ENCODE assay signal across 28 cellular contexts in the genomic region with DNA sequence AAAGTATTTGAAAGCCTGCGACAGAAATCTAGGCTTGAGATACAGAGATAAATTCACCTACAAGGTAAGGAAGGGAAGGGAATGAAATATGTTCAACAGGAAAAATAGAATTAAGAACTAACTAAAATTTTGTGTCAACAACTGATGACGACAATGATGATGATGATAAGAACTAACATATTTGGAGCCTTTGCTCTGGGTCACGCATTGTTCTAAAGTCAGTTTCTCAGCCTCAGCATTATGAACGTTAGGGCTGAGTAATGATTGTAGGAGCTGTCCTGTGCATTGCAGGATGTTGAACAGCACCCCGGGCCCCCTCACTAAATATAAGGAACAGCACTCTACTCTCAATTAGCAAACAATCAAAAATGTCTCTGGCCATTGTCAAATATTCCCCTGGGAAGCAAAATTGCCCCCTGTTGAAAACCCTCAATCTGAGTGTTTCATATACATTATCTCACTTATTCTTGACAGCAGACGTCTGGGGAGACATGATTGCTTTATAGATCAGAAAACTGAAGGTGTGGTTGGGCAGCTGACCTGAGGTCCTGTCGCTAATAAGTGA.
"Had no signal": no experiment of that assay in that cellular context is flagged by ENCODE, and none has a peak within 500 bp of the region (broad histone marks: within the 10 kb centered on the region; RNA-seq: fewer than 3 reads in every experiment).

No MANE protein-coding gene starts in this region.

- ATAC-seq: activated naive CD4-positive, alpha-beta T cell treated with anti-CD3 and anti-CD28 coated beads, Interleukin-2, amount 50 U/mL, for 72 hours; activated naive CD8-positive, alpha-beta T cell treated with anti-CD3 and anti-CD28 coated beads, Interleukin-2, amount 50 U/mL, for 24 hours; activated T-cell treated with anti-CD3 and anti-CD28 coated beads, Interleukin-2, amount 50 U/mL, for 4 hours; body of pancreas; T-helper 17 cell had no signal

- H3K27ac ChIP-seq: ascending aorta, body of pancreas, Peyer's patch, RWPE1, SJCRH30 had no signal

- H3K36me3 Mint-ChIP-seq: activated CD4-positive, alpha-beta memory T cell treated with anti-CD3 and anti-CD28 coated beads for 36 hours had no signal

- H3K9me3 ChIP-seq: ascending aorta, body of pancreas, SJCRH30 had no signal

- H3K36me3 ChIP-seq: ascending aorta, Peyer's patch, SJCRH30 had no signal

- H3K4me3 Mint-ChIP-seq: activated B cell treated with CpG ODN at 0.5 μM for 24 hours; activated CD4-positive, alpha-beta memory T cell treated with anti-CD3 and anti-CD28 coated beads for 36 hours; activated CD4-positive, alpha-beta T cell treated with anti-CD3 and anti-CD28 coated beads, Interleukin-2, amount 10 ng/mL, durations not matched to agents 7 days and 5 days; activated naive CD8-positive, alpha-beta T cell treated with anti-CD3 and anti-CD28 coated beads, Interleukin-2, amount 50 U/mL, for 24 hours; activated T-cell treated with anti-CD3 and anti-CD28 coated beads, Interleukin-2, amount 50 U/mL, for 4 hours; T-helper 17 cell had no signal

- H3K4me1 ChIP-seq: ascending aorta, body of pancreas, Peyer's patch, SJCRH30 had no signal

- DNase-seq: activated B cell treated with CpG ODN at 0.5 μM for 24 hours; activated CD4-positive, alpha-beta memory T cell treated with anti-CD3 and anti-CD28 coated beads for 36 hours; activated CD4-positive, alpha-beta T cell treated with anti-CD3 and anti-CD28 coated beads for 1 hour; activated CD4-positive, alpha-beta T cell treated with anti-CD3 and anti-CD28 coated beads, Interleukin-2, amount 10 ng/mL, durations not matched to agents 7 days and 5 days; activated CD8-positive, alpha-beta memory T cell treated with anti-CD3 and anti-CD28 coated beads for 24 hours; activated effector memory CD4-positive, alpha-beta T cell treated with anti-CD3 and anti-CD28 coated beads, Interleukin-2, amount 50 U/mL, for 16 hours; activated naive CD4-positive, alpha-beta T cell treated with Interleukin-2 at 50 U/mL for 16 hours; activated naive CD8-positive, alpha-beta T cell treated with anti-CD3 and anti-CD28 coated beads, Interleukin-2, amount 50 U/mL, for 24 hours; activated T-cell treated with anti-CD3 and anti-CD28 coated beads, Interleukin-2, amount 50 U/mL, for 4 hours; amniotic stem cell; body of pancreas; central memory CD4-positive, alpha-beta T cell; IMR-90; KBM-7; NCI-H1092; NCI-H1436 treated with DMSO at 0.1 percent for 48 hours; NCI-H187; NCI-H226; NCI-H526; Peyer's patch; Right ventricle myocardium superior; SJCRH30; T-helper 17 cell; T-helper 9 cell had no signal

- H3K27me3 ChIP-seq: ascending aorta, body of pancreas, Peyer's patch, SJCRH30 had no signal

- H3K27ac Mint-ChIP-seq: activated B cell treated with CpG ODN at 0.5 μM for 24 hours; activated CD4-positive, alpha-beta memory T cell treated with anti-CD3 and anti-CD28 coated beads for 36 hours; activated CD4-positive, alpha-beta T cell treated with anti-CD3 and anti-CD28 coated beads, Interleukin-2, amount 10 ng/mL, durations not matched to agents 7 days and 5 days; activated naive CD4-positive, alpha-beta T cell treated with anti-CD3 and anti-CD28 coated beads, Interleukin-2, amount 50 U/mL, for 72 hours; activated naive CD8-positive, alpha-beta T cell treated with anti-CD3 and anti-CD28 coated beads, Interleukin-2, amount 50 U/mL, for 24 hours; T-helper 17 cell had no signal

- H3K4me3 ChIP-seq: ascending aorta, body of pancreas, Peyer's patch, SJCRH30 had no signal

- H3K4me1 Mint-ChIP-seq: activated B cell treated with CpG ODN at 0.5 μM for 24 hours; activated CD4-positive, alpha-beta T cell treated with anti-CD3 and anti-CD28 coated beads, Interleukin-2, amount 10 ng/mL, durations not matched to agents 7 days and 5 days; activated naive CD8-positive, alpha-beta T cell treated with anti-CD3 and anti-CD28 coated beads, Interleukin-2, amount 50 U/mL, for 24 hours; T-helper 17 cell had no signal

- FAIRE-seq: bronchial epithelial cell had no signal
